In genomic region chr19:5057860-5058259, GRCh38 we compare ENCODE assay signal across 14 cellular contexts.
DNase-seq lines count a peak whose midpoint lies in the region; FAIRE-seq and TF ChIP-seq lines count a peak whose summit lies in the region.
"Had no signal": no experiment of that assay in that cellular context is flagged by ENCODE, and none has a peak within 500 bp of the region (broad histone marks: within the 10 kb centered on the region; RNA-seq: fewer than 3 reads in every experiment).

No MANE protein-coding gene starts in this region.

- TF ChIP-seq CTCF in bronchial epithelial cell (IDR thresholded peaks at IDR 0.05; ENCODE audit: insufficient read depth, low read length, severe bottlenecking) (no peak), esophagus muscularis mucosa (IDR thresholded peaks at IDR 0.05) (no peak)

- H3K4ac ChIP-seq in neuronal stem cell (ENCODE audit: low read length) = no peak overlapping the region
- no peak overlapping the region for H3K4ac ChIP-seq in trophoblast cell (ENCODE audit: low read depth, low read length)

- WGBS in neuronal stem cell (ENCODE audit: extremely low coverage in 2 of 2, insufficient read length in 2 of 2, insufficient replicate concordance in 1 of 2), 2 donors = no CpG with 5 or more reads among the region's 5 CpGs
- WGBS in esophagus muscularis mucosa = 97% methylated on average over 5 of the region's 5 CpGs
- whole genome bisulfite sequencing in trophoblast cell (ENCODE audit: extremely low coverage, insufficient coverage, insufficient read length) = no CpG with 5 or more reads among the region's 5 CpGs

- no peak overlapping the region for H4K12ac ChIP-seq in trophoblast cell (ENCODE audit: low read depth, low read length)

- H3K14ac ChIP-seq in neuronal stem cell (ENCODE audit: low read length) (no peak overlapping the region), trophoblast cell (ENCODE audit: low read length) (no peak overlapping the region)

- peaks cover 30 to 34% of the 10 kb centered on the region in 2 donors for H3K36me3 Mint-ChIP-seq in CD4-positive, alpha-beta memory T cell

- CTCF ChIA-PET in CD4-positive, alpha-beta memory T cell (lab: Charles Lee; ENCODE audit: partially characterized antibody) = no interaction called here

- H3K9me3 Mint-ChIP-seq in CD4-positive, alpha-beta memory T cell = peaks cover 0 to 13% (median 6%) of the 10 kb centered on the region in 8 donors

- H3K18ac ChIP-seq in neuronal stem cell (ENCODE audit: low read length) (peak overlapping the region; percentile 24), trophoblast cell (ENCODE audit: low read length) (no peak overlapping the region)

- H3K4me3 ChIP-seq in bronchial epithelial cell (ENCODE audit: low read depth, low read length) = no peak overlapping the region
- H3K4me3 ChIP-seq in neuronal stem cell (ENCODE audit: low read length in 2 of 2) = no peak overlapping the region
- H3K4me3 ChIP-seq in esophagus muscularis mucosa = no peak overlapping the region
- H3K4me3 ChIP-seq in trophoblast cell (ENCODE audit: low read depth, low read length) = no peak overlapping the region
- H3K4me3 ChIP-seq in CD4-positive, alpha-beta memory T cell (ENCODE audit: low read length in 2 of 2) = no peak overlapping the region
- H3K4me3 ChIP-seq: body of pancreas had no signal

- H2AFZ ChIP-seq in neuronal stem cell (ENCODE audit: low read length) (no peak overlapping the region), trophoblast cell (ENCODE audit: insufficient read depth, low read length, poor library complexity) (no peak overlapping the region)

- no peak overlapping the region for H3K27ac ChIP-seq in neuronal stem cell (replicated peaks; ENCODE audit: low read length)
- no peak overlapping the region for H3K27ac ChIP-seq in esophagus muscularis mucosa (replicated peaks in 1 of 4)
- H3K27ac ChIP-seq in trophoblast cell (ENCODE audit: low read depth, low read length) = no peak overlapping the region
- no peak overlapping the region for H3K27ac ChIP-seq in CD4-positive, alpha-beta memory T cell (ENCODE audit: low read depth, low read length)
- H3K27ac ChIP-seq: body of pancreas had no signal

- intact Hi-C loops in esophagus muscularis mucosa (cut with DNase I) = loop anchor here (10.0 kb wide), 1 partner anchor 87 kb away; no protein-coding TSS in a partner anchor
- intact Hi-C loops in CD4-positive, alpha-beta memory T cell (cut with micrococcal nuclease) = no loop called here

- H2BK120ac ChIP-seq in neuronal stem cell (ENCODE audit: low read depth, low read length) = no peak overlapping the region
- H2BK120ac ChIP-seq in trophoblast cell (ENCODE audit: insufficient read depth, low read length, poor library complexity) = no peak overlapping the region

- H3K27ac Mint-ChIP-seq in CD4-positive, alpha-beta memory T cell = no peak overlapping the region

- no peak overlapping the region for H3K4me3 Mint-ChIP-seq in CD4-positive, alpha-beta memory T cell

- H4K91ac ChIP-seq in neuronal stem cell (ENCODE audit: low read depth, low read length, poor library complexity) (no peak overlapping the region), trophoblast cell (ENCODE audit: low read depth, low read length) (no peak overlapping the region)

- TF ChIP-seq POLR2A in esophagus muscularis mucosa (IDR thresholded peaks at IDR 0.05; ENCODE audit: low read depth) = no peak

- TF ChIP-seq EP300 in esophagus muscularis mucosa (IDR thresholded peaks at IDR 0.05) = no peak

- peaks cover 14% of the 10 kb centered on the region for H3K36me3 ChIP-seq in bronchial epithelial cell (ENCODE audit: control insufficient read depth, insufficient read depth, low read length)
- peaks cover 13 to 70% of the 10 kb centered on the region in 2 donors for H3K36me3 ChIP-seq in neuronal stem cell (replicated peaks in 1 of 2; ENCODE audit: control insufficient read depth in 2 of 2, insufficient read depth in 2 of 2, low read length in 2 of 2)
- H3K36me3 ChIP-seq in esophagus muscularis mucosa = peaks cover 15 to 85% (median 57%) of the 10 kb centered on the region in 4 donors
- peaks cover 77 to 81% of the 10 kb centered on the region in 2 experiments for H3K36me3 ChIP-seq in trophoblast cell (ENCODE audit: control insufficient read depth in 1 of 2, insufficient read depth in 2 of 2, low read length in 2 of 2)
- H3K36me3 ChIP-seq in CD4-positive, alpha-beta memory T cell (ENCODE audit: insufficient read depth, low read length) = peaks cover 9% of the 10 kb centered on the region

- peaks cover 8 to 14% of the 10 kb centered on the region in 2 donors for H3K9me3 ChIP-seq in neuronal stem cell (replicated peaks in 1 of 2; ENCODE audit: control insufficient read depth in 2 of 2, insufficient read depth in 1 of 2, low read depth in 1 of 2, low read length in 2 of 2)
- H3K9me3 ChIP-seq in esophagus muscularis mucosa = peaks cover 0 to 7% (median 0%) of the 10 kb centered on the region in 4 donors
- H3K9me3 ChIP-seq in trophoblast cell (ENCODE audit: insufficient read depth, low read depth, low read length) = peaks cover 8% of the 10 kb centered on the region
- no peaks in the 10 kb centered on the region for H3K9me3 ChIP-seq in CD4-positive, alpha-beta memory T cell (ENCODE audit: control insufficient read depth in 1 of 2, low read length in 2 of 2)
- H3K9me3 ChIP-seq: body of pancreas had no signal

- peak overlapping the region; percentile 76 for H3K23ac ChIP-seq in neuronal stem cell (ENCODE audit: low read depth, low read length, poor library complexity)
- H3K23ac ChIP-seq in trophoblast cell (ENCODE audit: low read length) = no peak overlapping the region

- H2BK5ac ChIP-seq in neuronal stem cell (ENCODE audit: low read length) = peak overlapping the region; percentile 19
- no peak overlapping the region for H2BK5ac ChIP-seq in trophoblast cell (ENCODE audit: low read depth, low read length, poor library complexity)

- peak overlapping the region; percentile 7 for H4K8ac ChIP-seq in neuronal stem cell (ENCODE audit: low read depth, low read length)
- H4K8ac ChIP-seq in trophoblast cell (ENCODE audit: low read depth, low read length) = no peak overlapping the region

- no peak overlapping the region for H2BK15ac ChIP-seq in neuronal stem cell (ENCODE audit: low read length)

- H3K9ac ChIP-seq in neuronal stem cell (ENCODE audit: low read depth, low read length, poor library complexity) = no peak overlapping the region
- no peak overlapping the region for H3K9ac ChIP-seq in trophoblast cell (ENCODE audit: low read length)

- no peaks in the 10 kb centered on the region for H3K27me3 Mint-ChIP-seq in CD4-positive, alpha-beta memory T cell

- DNase-seq in DMS53 (lab: John Stamatoyannopoulos, UW) (peak; percentile 9), DMS53 treated with DMSO at 0.1 percent for 48 hours (lab: John Stamatoyannopoulos, UW; ENCODE audit: unreplicated experiment) (no peak), HTR-8/SVneo (ENCODE audit: insufficient read length, low spot score) (peak; percentile 18), bronchial epithelial cell (ENCODE audit: low read depth) (peak; percentile 26), neuronal stem cell (ENCODE audit: low spot score) (no peak), esophagus muscularis mucosa (ENCODE audit: extremely low spot score) (no peak), trophoblast cell (no peak)
- DNase-seq in CD4-positive, alpha-beta memory T cell = no peak
- DNase-seq: body of pancreas; KBM-7; kidney glomerular epithelial cell; Right ventricle myocardium superior; stimulated activated naive CD4-positive, alpha-beta T cell had no signal

- H3K4me2 ChIP-seq in neuronal stem cell (ENCODE audit: insufficient read depth, low read length, poor library complexity, severe bottlenecking) (no peak overlapping the region), trophoblast cell (ENCODE audit: low read length) (no peak overlapping the region)

- POLR2A ChIA-PET in CD4-positive, alpha-beta memory T cell (lab: Charles Lee; ENCODE audit: partially characterized antibody) = no interaction called here

- no peaks in the 10 kb centered on the region for H3K79me2 ChIP-seq in trophoblast cell (ENCODE audit: control insufficient read depth, insufficient read depth, low read length, poor library complexity)

- no peak for FAIRE-seq in HTR-8/SVneo (lab: Jason Lieb, UNC)
- FAIRE-seq in bronchial epithelial cell (lab: Jason Lieb, UNC) = no peak
- FAIRE-seq: A204.1 had no signal

- no peaks in the 10 kb centered on the region for H3K27me3 ChIP-seq in bronchial epithelial cell (ENCODE audit: control insufficient read depth, insufficient read depth, low read length)
- no peaks in the 10 kb centered on the region for H3K27me3 ChIP-seq in neuronal stem cell (ENCODE audit: control insufficient read depth in 3 of 3, insufficient read depth in 3 of 3, low read depth in 1 of 3, low read length in 3 of 3)
- H3K27me3 ChIP-seq in esophagus muscularis mucosa = no peaks in the 10 kb centered on the region
- H3K27me3 ChIP-seq in trophoblast cell (ENCODE audit: insufficient read depth, low read length) = no peaks in the 10 kb centered on the region
- no peaks in the 10 kb centered on the region for H3K27me3 ChIP-seq in CD4-positive, alpha-beta memory T cell (ENCODE audit: insufficient read depth, low read length)
- H3K27me3 ChIP-seq: body of pancreas had no signal

- peaks cover 3% of the 10 kb centered on the region for H3K79me1 ChIP-seq in neuronal stem cell (ENCODE audit: low read depth, low read length)
- H3K79me1 ChIP-seq in trophoblast cell (ENCODE audit: low read length) = no peaks in the 10 kb centered on the region

- peak overlapping the region; percentile 82 for H2AK5ac ChIP-seq in neuronal stem cell (ENCODE audit: low read depth, low read length)
- no peak overlapping the region for H2AK5ac ChIP-seq in trophoblast cell (ENCODE audit: low read length)

- peaks cover 0 to 5% (median 3%) of the 10 kb centered on the region in 4 donors for H3K4me1 Mint-ChIP-seq in CD4-positive, alpha-beta memory T cell

- H2BK12ac ChIP-seq in neuronal stem cell (ENCODE audit: low read length) (no peak overlapping the region), trophoblast cell (ENCODE audit: low read length) (no peak overlapping the region)

- H3K4me1 ChIP-seq in neuronal stem cell (ENCODE audit: control insufficient read depth in 2 of 2, insufficient read depth in 1 of 2, low read depth in 1 of 2, low read length in 2 of 2) (peaks cover 14 to 23% of the 10 kb centered on the region in 2 donors), esophagus muscularis mucosa (peaks cover 0 to 13% (median 8%) of the 10 kb centered on the region in 4 donors), trophoblast cell (ENCODE audit: control insufficient read depth in 1 of 2, insufficient read depth in 2 of 2, low read length in 2 of 2) (no peaks in the 10 kb centered on the region)
- H3K4me1 ChIP-seq in CD4-positive, alpha-beta memory T cell (ENCODE audit: insufficient read depth, low read length) = no peaks in the 10 kb centered on the region
- H3K4me1 ChIP-seq: body of pancreas had no signal

Comparison
In these comparisons a context has a peak if more than half of its experiments do, and no peak if none do; other contexts are left out.
1. DNase-seq: peak in DMS53 (single experiment), HTR-8/SVneo (single experiment) and bronchial epithelial cell (single experiment); none in DMS53 treated with DMSO at 0.1 percent for 48 hours (single experiment), neuronal stem cell (single experiment), esophagus muscularis mucosa (single experiment), trophoblast cell (0 of 2) and CD4-positive, alpha-beta memory T cell (0 of 5).